Comparison of ENCODE assay signal across 10 cellular contexts in the genomic region with DNA sequence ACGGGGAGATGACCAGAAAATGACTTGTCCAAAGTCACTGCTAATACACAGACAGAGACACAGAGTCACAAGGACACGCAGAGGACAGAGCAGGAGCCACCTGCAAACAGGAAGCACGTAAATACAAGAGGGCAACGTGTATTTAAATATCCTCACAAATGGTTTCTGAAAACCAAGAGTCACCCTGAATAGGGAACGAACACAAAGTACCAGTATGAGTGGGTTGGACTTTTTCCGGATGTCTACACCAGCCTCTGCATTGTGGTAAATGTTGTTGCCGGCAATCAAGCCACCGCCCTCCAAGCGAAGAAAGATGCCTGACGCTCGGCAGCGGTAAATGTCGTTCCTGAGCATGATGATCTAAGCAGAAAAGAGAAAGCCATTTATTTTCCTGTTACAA. TPM values are rescaled to one million over a fixed set of nuclear protein-coding genes. Genes with fewer than 3 reads are reported as not detected.
DNase-seq lines count a peak whose midpoint lies in the region; ATAC-seq and TF ChIP-seq lines count a peak whose summit lies in the region.
"Had no signal": no experiment of that assay in that cellular context is flagged by ENCODE, and none has a peak within 500 bp of the region (broad histone marks: within the 10 kb centered on the region; RNA-seq: fewer than 3 reads in every experiment).

No MANE protein-coding gene starts in this region.

- DNase-seq in T-cell (peak in 29 of 34 experiments; percentile 4 to 51 (median 36)), memory B cell (ENCODE audit: low spot score in 2 of 2) (peak; percentile 32 to 70), SIG-M5 (lab: John Stamatoyannopoulos, UW) (no peak), NCI-H1417 treated with DMSO at 0.1 percent for 48 hours (lab: John Stamatoyannopoulos, UW) (no peak), mesenchymal stem cell (no peak), SW480 (ENCODE audit: low spot score) (no peak)
- DNase-seq: activated naive CD4-positive, alpha-beta T cell treated with anti-CD3 and anti-CD28 coated beads for 36 hours; DMS79 had no signal

- H2BK120ac ChIP-seq in mesenchymal stem cell (ENCODE audit: low read depth, low read length): no peak overlapping the region

- H3K23ac ChIP-seq in mesenchymal stem cell (ENCODE audit: low read length in 2 of 2): no peak overlapping the region

- H3K9me3 ChIP-seq in mesenchymal stem cell (ENCODE audit: control insufficient read depth, low read length): no peaks in the 10 kb centered on the region

- H3K4me1 ChIP-seq in mesenchymal stem cell (ENCODE audit: control insufficient read depth, insufficient read depth, low read depth, low read length): no peaks in the 10 kb centered on the region

- no peak overlapping the region for H3K9ac ChIP-seq in mesenchymal stem cell (ENCODE audit: low read length)

- no peak overlapping the region for H3K14ac ChIP-seq in mesenchymal stem cell (ENCODE audit: low read length in 2 of 2)

- H3K27ac Mint-ChIP-seq in T-cell (peak overlapping the region; percentile 87 to 89), memory B cell (peak overlapping the region; percentile 98)
- H3K27ac Mint-ChIP-seq: activated naive CD4-positive, alpha-beta T cell treated with anti-CD3 and anti-CD28 coated beads for 36 hours had no signal

- no peak overlapping the region for H4K91ac ChIP-seq in mesenchymal stem cell (ENCODE audit: low read length)

- H3K4me3 Mint-ChIP-seq in T-cell (peak overlapping the region in 2 of 3 donors; percentile 43 to 72), memory B cell (peak overlapping the region; percentile 80)
- H3K4me3 Mint-ChIP-seq: activated naive CD4-positive, alpha-beta T cell treated with anti-CD3 and anti-CD28 coated beads for 36 hours had no signal

- no peak overlapping the region for H2BK5ac ChIP-seq in mesenchymal stem cell (ENCODE audit: low read depth, low read length, poor library complexity, severe bottlenecking)

- no peak overlapping the region for H3K18ac ChIP-seq in mesenchymal stem cell (ENCODE audit: low read depth in 1 of 2, low read length in 2 of 2)

- H2AK5ac ChIP-seq in mesenchymal stem cell (ENCODE audit: low read length, severe bottlenecking): no peak overlapping the region

- no peak overlapping the region for H3K4me2 ChIP-seq in mesenchymal stem cell (ENCODE audit: low read length, poor library complexity, severe bottlenecking)

- H3K27me3 Mint-ChIP-seq in T-cell: no peaks in the 10 kb centered on the region
- H3K27me3 Mint-ChIP-seq in memory B cell: no peaks in the 10 kb centered on the region

- H2BK15ac ChIP-seq in mesenchymal stem cell (ENCODE audit: low read depth, poor library complexity, severe bottlenecking): no peak overlapping the region

- peaks cover 0 to 4% (median 0%) of the 10 kb centered on the region in 3 donors for H3K9me3 Mint-ChIP-seq in T-cell
- no peaks in the 10 kb centered on the region for H3K9me3 Mint-ChIP-seq in memory B cell
- H3K9me3 Mint-ChIP-seq: activated naive CD4-positive, alpha-beta T cell treated with anti-CD3 and anti-CD28 coated beads for 36 hours had no signal

- H3K4me1 Mint-ChIP-seq in T-cell: peaks cover 10 to 32% (median 21%) of the 10 kb centered on the region in 3 donors
- H3K4me1 Mint-ChIP-seq in memory B cell: peaks cover 31% of the 10 kb centered on the region

- CTCF ChIA-PET in T-cell (lab: Charles Lee): no interaction called here

- no peak overlapping the region for H3K4me3 ChIP-seq in mesenchymal stem cell (ENCODE audit: insufficient read depth in 1 of 2, low read depth in 1 of 2, low read length in 2 of 2)

- POLR2A ChIA-PET in T-cell (lab: Charles Lee): interaction anchor here in 1 of 2 donors (0.6 kb wide), 1 partner anchor 58 kb away, joined by 7 read pairs; no protein-coding TSS in a partner anchor

- peaks cover 3% of the 10 kb centered on the region for H3K36me3 Mint-ChIP-seq in T-cell
- H3K36me3 Mint-ChIP-seq in memory B cell: peaks cover 16% of the 10 kb centered on the region

- H3K36me3 ChIP-seq in mesenchymal stem cell (ENCODE audit: control insufficient read depth in 1 of 2, insufficient read depth in 2 of 2, low read depth in 1 of 2, low read length in 2 of 2): peaks cover 25 to 73% of the 10 kb centered on the region in 2 experiments

- H4K8ac ChIP-seq in mesenchymal stem cell (ENCODE audit: low read length): no peak overlapping the region

- ATAC-seq in GM18505 (IDR thresholded peaks at IDR 0.05; ENCODE audit: unreplicated experiment) (no peak), GM21723 (IDR thresholded peaks at IDR 0.05; ENCODE audit: unreplicated experiment) (peak; percentile 75), T-cell (replicated peaks in 1 of 4) (peak; percentile 58 to 78 (median 66)), memory B cell (ENCODE audit: low read depth) (peak; percentile 78)

- TF ChIP-seq POLR2A in GM18505 (IDR thresholded peaks at IDR 0.05; ENCODE audit: borderline replicate concordance, extremely low read depth, insufficient read depth, insufficient read length): peak; percentile 54

- H2AFZ ChIP-seq in mesenchymal stem cell (ENCODE audit: low read depth, low read length): no peak overlapping the region

- no peak overlapping the region for H3K27ac ChIP-seq in mesenchymal stem cell (ENCODE audit: low read length, poor library complexity, severe bottlenecking)

- H3K79me1 ChIP-seq in mesenchymal stem cell (replicated peaks; ENCODE audit: low read length, poor library complexity, severe bottlenecking): no peaks in the 10 kb centered on the region

- no peaks in the 10 kb centered on the region for H3K27me3 ChIP-seq in mesenchymal stem cell (ENCODE audit: control insufficient read depth in 1 of 2, insufficient read depth in 1 of 2, low read length in 2 of 2)

- no peak overlapping the region for H2BK12ac ChIP-seq in mesenchymal stem cell (ENCODE audit: low read length in 2 of 2)

- H3K4ac ChIP-seq in mesenchymal stem cell (ENCODE audit: low read depth in 1 of 2, low read length in 2 of 2): no peak overlapping the region

- 97% methylated on average over 12 of the region's 13 CpGs for WGBS in mesenchymal stem cell

RNA-seq across cellular contexts. Expression of gene FBXO10, which starts 44.5 kb away (rescaled TPM):
- total RNA-seq in T-cell: 1 to 10 TPM; 2.9 to 5.0 (median 3.8) TPM
- 11.3 TPM for polyA plus RNA-seq in mesenchymal stem cell (2013, experiment 1 of 2)
- 11.2 TPM for polyA plus RNA-seq in mesenchymal stem cell (2013, experiment 2 of 2)

RNA-seq across cellular contexts. Expression of gene POLR1E, which starts 46.0 kb away (rescaled TPM):
- 10 to 100 TPM; 31.5 to 37.4 (median 35.0) TPM for total RNA-seq in T-cell
- polyA plus RNA-seq in mesenchymal stem cell (2013, experiment 1 of 2): 11.0 TPM
- 10.2 TPM for polyA plus RNA-seq in mesenchymal stem cell (2013, experiment 2 of 2)

Comparison
In these comparisons a context has a peak if more than half of its experiments do, and no peak if none do; other contexts are left out.
1. DNase-seq: peak in T-cell (29 of 34) and memory B cell (2 of 2); none in SIG-M5 (single experiment), NCI-H1417 treated with DMSO at 0.1 percent for 48 hours (single experiment), mesenchymal stem cell (single experiment) and SW480 (single experiment).